Comparison of ENCODE assay signal across 11 cellular contexts in genomic region chr15:70703483-70703882, GRCh38. TPM values are rescaled to one million over a fixed set of nuclear protein-coding genes. Genes with fewer than 3 reads are reported as not detected.
DNase-seq lines count a peak whose midpoint lies in the region; ATAC-seq and TF ChIP-seq lines count a peak whose summit lies in the region.
"Had no signal": no experiment of that assay in that cellular context is flagged by ENCODE, and none has a peak within 500 bp of the region (broad histone marks: within the 10 kb centered on the region; RNA-seq: fewer than 3 reads in every experiment).

No MANE protein-coding gene starts in this region.

- peaks cover 1% of the 10 kb centered on the region for H3K9me3 Mint-ChIP-seq in activated CD4-positive, alpha-beta T cell treated with anti-CD3 and anti-CD28 coated beads for 36 hours (ENCODE audit: low read depth)
- H3K9me3 Mint-ChIP-seq: CD4-positive, alpha-beta memory T cell had no signal

- H3K4me1 Mint-ChIP-seq in activated CD4-positive, alpha-beta T cell treated with anti-CD3 and anti-CD28 coated beads for 36 hours, result peaks cover 2% of the 10 kb centered on the region
- H3K4me1 Mint-ChIP-seq: CD4-positive, alpha-beta memory T cell had no signal

- ATAC-seq in left ventricle myocardium superior, result peak; percentile 38
- peak; percentile 27 to 39 for ATAC-seq in gastrocnemius medialis
- ATAC-seq in activated CD4-positive, alpha-beta T cell treated with anti-CD3 and anti-CD28 coated beads for 36 hours, result no peak

- CTCF ChIA-PET in activated CD4-positive, alpha-beta T cell treated with anti-CD3 and anti-CD28 coated beads for 36 hours (lab: Charles Lee), result interaction anchor here (0.7 to 2.9 kb wide), 5 partner anchors 19 to 409 kb away, joined by 3 to 12 read pairs (median 4); no protein-coding TSS in a partner anchor

- no peak for TF ChIP-seq CTCF in gastrocnemius medialis (IDR thresholded peaks at IDR 0.05 in 4 of 5, conservative IDR thresholded peaks at IDR 0.05 in 1 of 5)

- intact Hi-C loops in left ventricle myocardium superior (cut with micrococcal nuclease) (no loop called here), gastrocnemius medialis (cut with DNase I; ENCODE audit: low total_unique reads) (loop anchor here (2.0 to 5.0 kb wide), 3 partner anchors 13 to 606 kb away; partner anchors contain the start of gene TLE3)
- intact Hi-C loops in activated CD4-positive, alpha-beta T cell treated with anti-CD3 and anti-CD28 coated beads for 36 hours (cut with DNase I, micrococcal nuclease), result no loop called here

- H3K27ac Mint-ChIP-seq in activated CD4-positive, alpha-beta T cell treated with anti-CD3 and anti-CD28 coated beads for 36 hours, result no peak overlapping the region
- H3K27ac Mint-ChIP-seq: CD4-positive, alpha-beta memory T cell had no signal

- H3K4me1 ChIP-seq in adipocyte (ENCODE audit: control insufficient read depth, insufficient read depth, low read length) (peaks cover 50% of the 10 kb centered on the region), gastrocnemius medialis (peaks cover 51 to 80% of the 10 kb centered on the region in 2 donors)

- DNase-seq in G401 (ENCODE audit: low spot score) (peak; percentile 20), adipocyte (ENCODE audit: low read depth) (peak; percentile 33), left ventricle myocardium superior (no peak), gastrocnemius medialis (no peak), DMS53 (lab: John Stamatoyannopoulos, UW) (no peak), hepatic stellate cell (ENCODE audit: low spot score) (no peak), DMS79 treated with DMSO at 0.1 percent for 48 hours (lab: John Stamatoyannopoulos, UW) (no peak)
- no peak for DNase-seq in activated CD4-positive, alpha-beta T cell treated with anti-CD3 and anti-CD28 coated beads for 36 hours
- DNase-seq: activated naive CD4-positive, alpha-beta T cell treated with anti-CD3 and anti-CD28 coated beads, Interleukin-2, amount 50 U/mL, for 16 hours; CD4-positive, alpha-beta memory T cell had no signal

- POLR2A ChIA-PET in activated CD4-positive, alpha-beta T cell treated with anti-CD3 and anti-CD28 coated beads for 36 hours (lab: Charles Lee), result no interaction called here

- no peak overlapping the region for H3K9ac ChIP-seq in adipocyte (ENCODE audit: low read length)

- H3K9me3 ChIP-seq in adipocyte (ENCODE audit: control insufficient read depth, low read length), result no peaks in the 10 kb centered on the region
- no peaks in the 10 kb centered on the region for H3K9me3 ChIP-seq in gastrocnemius medialis
- H3K9me3 ChIP-seq: suprapubic skin had no signal

- no peaks in the 10 kb centered on the region for H3K36me3 Mint-ChIP-seq in activated CD4-positive, alpha-beta T cell treated with anti-CD3 and anti-CD28 coated beads for 36 hours (ENCODE audit: low read depth)
- H3K36me3 Mint-ChIP-seq: CD4-positive, alpha-beta memory T cell had no signal

- H3K27ac ChIP-seq in gastrocnemius medialis, result peak overlapping the region; percentile 79 to 92 (median 88)
- H3K27ac ChIP-seq: suprapubic skin had no signal

- in situ Hi-C loops in G401 (cut with HindIII; ENCODE audit: low sequenced_read_pairs) (no loop called here), gastrocnemius medialis (cut with MboI; ENCODE audit: low sequenced_read_pairs in 4 of 4) (loop anchor here in 1 of 4 donors (10.0 kb wide), 1 partner anchor 61 kb away; the partner anchor contains the start of gene UACA)

- no peak overlapping the region for H3K4me3 ChIP-seq in adipocyte (ENCODE audit: low read length)
- peak overlapping the region in 3 of 4 donors; percentile 41 to 53 (median 45) for H3K4me3 ChIP-seq in gastrocnemius medialis
- H3K4me3 ChIP-seq: suprapubic skin had no signal

- peaks cover 22% of the 10 kb centered on the region for H3K27me3 Mint-ChIP-seq in activated CD4-positive, alpha-beta T cell treated with anti-CD3 and anti-CD28 coated beads for 36 hours

- no peak overlapping the region for H3K4me3 Mint-ChIP-seq in activated CD4-positive, alpha-beta T cell treated with anti-CD3 and anti-CD28 coated beads for 36 hours

- H3K27me3 ChIP-seq in adipocyte (replicated peaks; ENCODE audit: control insufficient read depth, insufficient read depth, low read length), result no peaks in the 10 kb centered on the region
- no peaks in the 10 kb centered on the region for H3K27me3 ChIP-seq in gastrocnemius medialis
- H3K27me3 ChIP-seq: suprapubic skin had no signal

- H3K36me3 ChIP-seq in adipocyte (ENCODE audit: control insufficient read depth, insufficient read depth, low read length, severe bottlenecking) (no peaks in the 10 kb centered on the region), gastrocnemius medialis (no peaks in the 10 kb centered on the region)
- H3K36me3 ChIP-seq: suprapubic skin had no signal

- TF ChIP-seq POLR2A in gastrocnemius medialis (IDR thresholded peaks at IDR 0.05), result no peak

RNA-seq across cellular contexts. Expression of gene UACA, which starts 59.9 kb away (rescaled TPM):
- total RNA-seq in G401 (2014; rRNA removed; shearing (Covaris generic)), result 32.3 and 82.5 TPM in 2 replicates
- total RNA-seq in left ventricle myocardium superior (32.9 TPM), gastrocnemius medialis (100 to 1,000 TPM; 101 to 192 (median 127) TPM)
- 1 to 10 TPM; 6.6 TPM for total RNA-seq in activated CD4-positive, alpha-beta T cell treated with anti-CD3 and anti-CD28 coated beads for 36 hours

Comparison
In these comparisons a context has a peak if more than half of its experiments do, and no peak if none do; other contexts are left out.
1. DNase-seq: peak in G401 (single experiment) and adipocyte (single experiment); none in left ventricle myocardium superior (single experiment), gastrocnemius medialis (0 of 2), DMS53 (single experiment), activated CD4-positive, alpha-beta T cell treated with anti-CD3 and anti-CD28 coated beads for 36 hours (single experiment), hepatic stellate cell (single experiment) and DMS79 treated with DMSO at 0.1 percent for 48 hours (single experiment).